ENCODE assay signal across 27 cellular contexts in genomic region chr2:235706496-235706895, GRCh38.
DNase-seq lines count a peak whose midpoint lies in the region; ATAC-seq, FAIRE-seq and TF ChIP-seq lines count a peak whose summit lies in the region.
"Had no signal": no experiment of that assay in that cellular context is flagged by ENCODE, and none has a peak within 500 bp of the region (broad histone marks: within the 10 kb centered on the region; RNA-seq: fewer than 3 reads in every experiment).

No MANE protein-coding gene starts in this region.

- POLR2A ChIA-PET in RWPE1 (lab: Yijun Ruan, JAX; ENCODE audit: low non-redundant PET) = no interaction called here

- peaks cover 20% of the 10 kb centered on the region for H3K79me2 ChIP-seq in keratinocyte (ENCODE audit: control insufficient read depth, insufficient read depth, low read length)

- H3K36me3 ChIP-seq in keratinocyte (ENCODE audit: control insufficient read depth in 2 of 2, extremely low read depth in 1 of 2, insufficient read depth in 2 of 2, low read length in 2 of 2) (peaks cover 0 to under 1% of the 10 kb centered on the region in 2 experiments), small intestine (ENCODE audit: control insufficient read depth in 2 of 2, insufficient read depth in 2 of 2, low read length in 2 of 2) (no peaks in the 10 kb centered on the region), gastrocnemius medialis (no peaks in the 10 kb centered on the region)

- TF ChIP-seq CTCF in RWPE1 (conservative IDR thresholded peaks at IDR 0.05; ENCODE audit: low read depth) = no peak
- TF ChIP-seq CTCF in keratinocyte (optimal IDR thresholded peaks at IDR 0.05 in 1 of 3, IDR thresholded peaks at IDR 0.05 in 1 of 3, conservative IDR thresholded peaks at IDR 0.05 in 1 of 3; ENCODE audit: extremely low read depth in 1 of 3, insufficient read depth in 2 of 3, low read length in 3 of 3) = no peak
- no peak for TF ChIP-seq CTCF in gastrocnemius medialis (IDR thresholded peaks at IDR 0.05 in 4 of 5, conservative IDR thresholded peaks at IDR 0.05 in 1 of 5)

- ATAC-seq in HG02885 (IDR thresholded peaks at IDR 0.05; ENCODE audit: poor library complexity, unreplicated experiment) = no peak
- ATAC-seq in gastrocnemius medialis = no peak
- ATAC-seq: A549; CD8-positive, alpha-beta T cell; GM12878; GM23338 had no signal

- whole genome bisulfite sequencing in small intestine, 3 donors = 88 to 89% (median 88%) methylated on average over 8 of the region's 8 CpGs

- DNase-seq in COLO668 (lab: John Stamatoyannopoulos, UW; ENCODE audit: unreplicated experiment) (peak; percentile 19), RWPE1 (ENCODE audit: low spot score) (no peak), keratinocyte (ENCODE audit: low read depth, low spot score) (no peak), small intestine (peak; percentile 38), kidney glomerular epithelial cell (lab: John Stamatoyannopoulos, UW) (no peak), gastrocnemius medialis (no peak)
- DNase-seq: AML-193; CD8-positive, alpha-beta T cell; DMS 273 treated with DMSO at 0.1 percent for 48 hours; DMS79; EL; GDM1; H9; HFFc6; MV-4-11; NCI-H1105 treated with DMSO at 0.1 percent for 48 hours; NCI-H146; NCI-H1930; NCI-H2107; NCI-H774; RPMI8226; SHP77 treated with DMSO at 0.1 percent for 48 hours had no signal

- FAIRE-seq in keratinocyte (lab: Jason Lieb, UNC) (peak; percentile 5), small intestine (lab: Jason Lieb, UNC) (no peak)
- FAIRE-seq: A549, GM12878 had no signal

- in situ Hi-C loops in gastrocnemius medialis (cut with MboI; ENCODE audit: low sequenced_read_pairs in 4 of 4) = no loop called here

- H3K27me3 ChIP-seq in keratinocyte (ENCODE audit: control insufficient read depth, extremely low read depth, insufficient read depth, low read length) = no peaks in the 10 kb centered on the region
- no peaks in the 10 kb centered on the region for H3K27me3 ChIP-seq in small intestine (ENCODE audit: control insufficient read depth in 2 of 2, insufficient read depth in 2 of 2, low read length in 2 of 2)
- H3K27me3 ChIP-seq in gastrocnemius medialis = no peaks in the 10 kb centered on the region

- H3K9ac ChIP-seq in keratinocyte (ENCODE audit: control insufficient read depth, extremely low read depth, insufficient read depth, low read length) = no peak overlapping the region

- no peak for TF ChIP-seq POLR2A in gastrocnemius medialis (IDR thresholded peaks at IDR 0.05)

- dilution Hi-C loops in keratinocyte (cut with MboI; ENCODE audit: extremely low pct_ligation_motif_present, low sequenced_read_pairs) = no loop called here

- no peak overlapping the region for H2AFZ ChIP-seq in keratinocyte (ENCODE audit: control insufficient read depth, low read length)
- H2AFZ ChIP-seq: GM23338 had no signal

- H3K9me3 ChIP-seq in keratinocyte (ENCODE audit: control insufficient read depth, low read depth, low read length) = no peaks in the 10 kb centered on the region
- no peaks in the 10 kb centered on the region for H3K9me3 ChIP-seq in small intestine (ENCODE audit: control insufficient read depth, low read depth)
- no peaks in the 10 kb centered on the region for H3K9me3 ChIP-seq in gastrocnemius medialis
- H3K9me3 ChIP-seq: A549 had no signal

- H3K4me3 ChIP-seq in keratinocyte (ENCODE audit: control insufficient read depth in 2 of 3, extremely low read depth in 1 of 3, insufficient read depth in 2 of 3, low read depth in 1 of 3, low read length in 3 of 3) (no peak overlapping the region), small intestine (ENCODE audit: low read depth in 1 of 2, low read length in 2 of 2) (no peak overlapping the region), gastrocnemius medialis (no peak overlapping the region)
- H3K4me3 ChIP-seq: A549, GM12878, GM23338 had no signal

- peaks cover 2% of the 10 kb centered on the region for H3K9me1 ChIP-seq in keratinocyte (ENCODE audit: control insufficient read depth, extremely low read depth, insufficient read depth, low read length)

- CTCF ChIA-PET in RWPE1 (lab: Yijun Ruan, JAX) = no interaction called here

- H4K20me1 ChIP-seq in keratinocyte (ENCODE audit: control insufficient read depth, extremely low read depth, insufficient read depth, low read length) = no peaks in the 10 kb centered on the region

- H3K27ac ChIP-seq in RWPE1 (peak overlapping the region; percentile 48), keratinocyte (ENCODE audit: control insufficient read depth, insufficient read depth, low read length) (no peak overlapping the region), small intestine (ENCODE audit: low read depth in 1 of 2, low read length in 1 of 2) (no peak overlapping the region), gastrocnemius medialis (no peak overlapping the region)
- H3K27ac ChIP-seq: C4-2B had no signal

- peaks cover 29% of the 10 kb centered on the region for H3K4me1 ChIP-seq in keratinocyte (ENCODE audit: control insufficient read depth, extremely low read depth, insufficient read depth, low read length)
- peaks cover 4 to 7% of the 10 kb centered on the region in 2 donors for H3K4me1 ChIP-seq in small intestine (ENCODE audit: control insufficient read depth in 2 of 2, insufficient read depth in 1 of 2, low read depth in 1 of 2, low read length in 1 of 2)
- peaks cover 6 to 8% of the 10 kb centered on the region in 2 donors for H3K4me1 ChIP-seq in gastrocnemius medialis

- no peak overlapping the region for H3K4me2 ChIP-seq in keratinocyte (ENCODE audit: control insufficient read depth, extremely low read depth, insufficient read depth, low read depth, low read length)
- H3K4me2 ChIP-seq: A549, GM23338 had no signal

- intact Hi-C loops in gastrocnemius medialis (cut with DNase I; ENCODE audit: low total_unique reads) = no loop called here

Comparison
In these comparisons a context has a peak if more than half of its experiments do, and no peak if none do; other contexts are left out.
1. DNase-seq: peak in COLO668 (single experiment) and small intestine (single experiment); none in RWPE1 (single experiment), keratinocyte (single experiment), kidney glomerular epithelial cell (single experiment) and gastrocnemius medialis (0 of 2).